ENCODE assay signal across 9 cellular contexts in genomic region chr19:51687791-51688664, GRCh38. TPM values are rescaled to one million over a fixed set of nuclear protein-coding genes. Genes with fewer than 3 reads are reported as not detected.
DNase-seq lines count a peak whose midpoint lies in the region; ATAC-seq, FAIRE-seq and TF ChIP-seq lines count a peak whose summit lies in the region.
"Had no signal": no experiment of that assay in that cellular context is flagged by ENCODE, and none has a peak within 500 bp of the region (broad histone marks: within the 10 kb centered on the region; RNA-seq: fewer than 3 reads in every experiment).

No MANE protein-coding gene starts in this region.

- H3K27me3 ChIP-seq in endothelial cell of umbilical vein (ENCODE audit: control insufficient read depth in 2 of 2, insufficient read depth in 2 of 2, low read length in 2 of 2): no peaks in the 10 kb centered on the region
- H3K27me3 ChIP-seq in mesendoderm (ENCODE audit: insufficient read depth, low read length, poor library complexity): no peaks in the 10 kb centered on the region
- H3K27me3 ChIP-seq in transverse colon: peaks cover 33% of the 10 kb centered on the region

- no peak for TF ChIP-seq POLR2A in endothelial cell of umbilical vein (IDR thresholded peaks at IDR 0.05; ENCODE audit: low read depth, low read length)
- TF ChIP-seq POLR2A in transverse colon (IDR thresholded peaks at IDR 0.05): no peak
- TF ChIP-seq POLR2A in erythroblast (IDR thresholded peaks at IDR 0.05; ENCODE audit: low read length): no peak

- dilution Hi-C loops in endothelial cell of umbilical vein (cut with MboI; ENCODE audit: extremely low pct_ligation_motif_present, low sequenced_read_pairs): no loop called here

- H3K4me3 ChIP-seq in endothelial cell of umbilical vein (replicated peaks in 1 of 3; ENCODE audit: insufficient read depth in 1 of 3, low read depth in 1 of 3, low read length in 3 of 3) (peak overlapping the region; percentile 11 to 35 (median 29)), mesendoderm (ENCODE audit: low read length) (peak overlapping the region; percentile 52), transverse colon (peak overlapping the region; percentile 22 to 77 (median 75))

- POLR2A ChIA-PET in endothelial cell of umbilical vein (lab: Charles Lee): no interaction called here

- H3K4ac ChIP-seq in mesendoderm (ENCODE audit: low read depth, low read length): peak overlapping the region; percentile 22

- no peak overlapping the region for H3K27ac Mint-ChIP-seq in activated CD4-positive, alpha-beta T cell treated with anti-CD3 and anti-CD28 coated beads, Interleukin-2, amount 10 ng/mL, durations not matched to agents 24 days and 14 days

- H3K18ac ChIP-seq in mesendoderm (ENCODE audit: low read length): peak overlapping the region; percentile 7

- ATAC-seq in GM21447 (IDR thresholded peaks at IDR 0.05; ENCODE audit: unreplicated experiment): no peak

- H3K4me3 Mint-ChIP-seq in activated CD4-positive, alpha-beta T cell treated with anti-CD3 and anti-CD28 coated beads, Interleukin-2, amount 10 ng/mL, durations not matched to agents 24 days and 14 days: peak overlapping the region; percentile 81

- H3K27ac ChIP-seq in endothelial cell of umbilical vein (ENCODE audit: insufficient read depth, low read depth, low read length): peak overlapping the region; percentile 33
- peak overlapping the region; percentile 80 for H3K27ac ChIP-seq in mesendoderm (ENCODE audit: low read depth, low read length)
- peak overlapping the region; percentile 92 to 98 (median 96) for H3K27ac ChIP-seq in transverse colon

- peaks cover 15% of the 10 kb centered on the region for H3K27me3 Mint-ChIP-seq in activated CD4-positive, alpha-beta T cell treated with anti-CD3 and anti-CD28 coated beads, Interleukin-2, amount 10 ng/mL, durations not matched to agents 24 days and 14 days

- H3K4me2 ChIP-seq in endothelial cell of umbilical vein (ENCODE audit: insufficient read depth, low read length) (peak overlapping the region; percentile 85), mesendoderm (ENCODE audit: low read length) (peak overlapping the region; percentile 80)

- peak overlapping the region; percentile 95 for H2AFZ ChIP-seq in endothelial cell of umbilical vein (ENCODE audit: low read depth, low read length)

- peak overlapping the region; percentile 90 for H2BK5ac ChIP-seq in mesendoderm (ENCODE audit: low read length)

- no peak overlapping the region for H4K5ac ChIP-seq in mesendoderm (ENCODE audit: low read length)

- DNase-seq in activated CD4-positive, alpha-beta T cell treated with anti-CD3 and anti-CD28 coated beads, Interleukin-2, amount 10 ng/mL, durations not matched to agents 24 days and 14 days: peak; percentile 53
- no peak for DNase-seq in activated CD4-positive, alpha-beta T cell treated with anti-CD3 and anti-CD28 coated beads, Interleukin-2, amount 50 U/mL, for 48 hours
- DNase-seq in SW480 (ENCODE audit: low spot score): peak; percentile 65
- DNase-seq in endothelial cell of umbilical vein (ENCODE audit: low read depth, low spot score): peak; percentile 54
- peak; percentile 90 for DNase-seq in mesendoderm
- DNase-seq in transverse colon: peak; percentile 48
- no peak for DNase-seq in erythroblast (lab: John Stamatoyannopoulos, UW)

- H3K9me3 ChIP-seq in endothelial cell of umbilical vein (replicated peaks; ENCODE audit: control insufficient read depth, insufficient read depth, low read length) (no peaks in the 10 kb centered on the region), transverse colon (no peaks in the 10 kb centered on the region)

- no peak overlapping the region for H2AK5ac ChIP-seq in mesendoderm (ENCODE audit: low read length)

- H3K56ac ChIP-seq in mesendoderm (ENCODE audit: low read length): peak overlapping the region; percentile 96

- H3K79me2 ChIP-seq in endothelial cell of umbilical vein (ENCODE audit: control insufficient read depth, insufficient read depth, low read length) (peaks cover 40% of the 10 kb centered on the region), mesendoderm (ENCODE audit: control insufficient read depth, insufficient read depth, low read length) (peaks cover 22% of the 10 kb centered on the region)

- H3K36me3 Mint-ChIP-seq in activated CD4-positive, alpha-beta T cell treated with anti-CD3 and anti-CD28 coated beads, Interleukin-2, amount 10 ng/mL, durations not matched to agents 24 days and 14 days (ENCODE audit: low read depth): peaks cover 6% of the 10 kb centered on the region

- no CpG with 5 or more reads among the region's 22 CpGs for WGBS in mesendoderm (ENCODE audit: extremely low coverage, insufficient coverage, low lambda C conversion rate)
- 13 to 20% methylated on average over 2 to 22 of the region's 22 CpGs for WGBS in transverse colon (ENCODE audit: low coverage in 1 of 2), 2 donors

- intact Hi-C loops in activated CD4-positive, alpha-beta T cell treated with anti-CD3 and anti-CD28 coated beads, Interleukin-2, amount 10 ng/mL, durations not matched to agents 24 days and 14 days (cut with micrococcal nuclease): no loop called here
- intact Hi-C loops in endothelial cell of umbilical vein (cut with micrococcal nuclease) (loop anchor here (2.0 to 10.0 kb wide), 2 partner anchors 113 to 349 kb away; partner anchors contain the start of gene ZNF175), transverse colon (cut with DNase I; ENCODE audit: low total_unique reads) (loop anchor here (2.0 kb wide), 1 partner anchor 15 kb away; no protein-coding TSS in a partner anchor)

- no peak overlapping the region for H2BK15ac ChIP-seq in mesendoderm (replicated peaks; ENCODE audit: low read depth)

- H3K79me1 ChIP-seq in mesendoderm (ENCODE audit: low read length): peaks cover 8% of the 10 kb centered on the region

- no peak for TF ChIP-seq EP300 in transverse colon (IDR thresholded peaks at IDR 0.05; ENCODE audit: low read depth)

- peak overlapping the region; percentile 2 for H3K23ac ChIP-seq in mesendoderm (ENCODE audit: low read length)

- H3K9ac ChIP-seq in endothelial cell of umbilical vein (replicated peaks; ENCODE audit: extremely low read depth, insufficient read depth, low read length) (peak overlapping the region; percentile 50), mesendoderm (ENCODE audit: low read length) (peak overlapping the region; percentile 80)

- no peak overlapping the region for H2BK120ac ChIP-seq in mesendoderm (ENCODE audit: low read depth, low read length)

- FAIRE-seq in endothelial cell of umbilical vein (lab: Jason Lieb, UNC): no peak

- peaks cover 24% of the 10 kb centered on the region for H3K4me1 ChIP-seq in endothelial cell of umbilical vein (ENCODE audit: control insufficient read depth, extremely low read depth, insufficient read depth, low read length)
- H3K4me1 ChIP-seq in mesendoderm (ENCODE audit: control insufficient read depth, low read depth, low read length): peaks cover 6% of the 10 kb centered on the region
- peaks cover 7 to 47% (median 19%) of the 10 kb centered on the region in 4 donors for H3K4me1 ChIP-seq in transverse colon

- CTCF ChIA-PET in endothelial cell of umbilical vein (lab: Charles Lee): interaction anchor here (0.6 to 2.3 kb wide), 11 partner anchors 8 to 349 kb away, joined by 3 to 27 read pairs (median 5); no protein-coding TSS in a partner anchor

- in situ Hi-C loops in transverse colon (cut with MboI; ENCODE audit: low pct_ligation_motif_present in 1 of 4, low pct_unique_long_range_greater_than_20kb in 1 of 4, low sequenced_read_pairs in 3 of 4): no loop called here

- TSS peak; percentile 65 for BruUV-seq in endothelial cell of umbilical vein (replicated peaks; lab: Mats Ljungman, UMichigan)

- no peaks in the 10 kb centered on the region for H4K20me1 ChIP-seq in endothelial cell of umbilical vein (replicated peaks; ENCODE audit: control insufficient read depth, extremely low read depth, insufficient read depth, low read length)

- H3K9me1 ChIP-seq in endothelial cell of umbilical vein (replicated peaks; ENCODE audit: control insufficient read depth, extremely low read depth, insufficient read depth, low read length): no peaks in the 10 kb centered on the region

- TF ChIP-seq CTCF in endothelial cell of umbilical vein (IDR thresholded peaks at IDR 0.05; ENCODE audit: extremely low read depth in 1 of 2, insufficient read depth in 1 of 2, low read depth in 1 of 2, low read length in 2 of 2) (no peak), transverse colon (IDR thresholded peaks at IDR 0.05) (no peak)

- H3K4me1 Mint-ChIP-seq in activated CD4-positive, alpha-beta T cell treated with anti-CD3 and anti-CD28 coated beads, Interleukin-2, amount 10 ng/mL, durations not matched to agents 24 days and 14 days: peaks cover 14% of the 10 kb centered on the region

- peaks cover 8% of the 10 kb centered on the region for H3K9me3 Mint-ChIP-seq in activated CD4-positive, alpha-beta T cell treated with anti-CD3 and anti-CD28 coated beads, Interleukin-2, amount 10 ng/mL, durations not matched to agents 24 days and 14 days

- H3K36me3 ChIP-seq in endothelial cell of umbilical vein (ENCODE audit: control insufficient read depth in 2 of 2, extremely low read depth in 1 of 2, insufficient read depth in 2 of 2, low read length in 2 of 2) (no peaks in the 10 kb centered on the region), mesendoderm (ENCODE audit: control insufficient read depth, insufficient read depth, low read length) (no peaks in the 10 kb centered on the region), transverse colon (no peaks in the 10 kb centered on the region)

- H4K8ac ChIP-seq in mesendoderm (ENCODE audit: low read depth, low read length): no peak overlapping the region

RNA-seq across cellular contexts. Expression of gene SPACA6, which starts 5.1 kb away (rescaled TPM):
- total RNA-seq in activated CD4-positive, alpha-beta T cell treated with anti-CD3 and anti-CD28 coated beads, Interleukin-2, amount 10 ng/mL, durations not matched to agents 24 days and 14 days: 6.7 and 7.0 TPM in 2 replicates
- total RNA-seq in endothelial cell of umbilical vein (34.4 and 41.1 TPM in 2 replicates), transverse colon (10 to 100 TPM in 2 of 4 donors, 1 to 10 TPM in 2; 2.3 to 25.1 (median 12.4) TPM)
- 11.9 and 14.5 TPM in 2 replicates for polyA plus RNA-seq in endothelial cell of umbilical vein
- polyA plus RNA-seq in endothelial cell of umbilical vein (2011; cell fraction: cytosol; rRNA removed): 5.0 and 8.7 TPM in 2 replicates
- 92.4 and 95.0 TPM in 2 replicates for polyA plus RNA-seq in endothelial cell of umbilical vein (2011; cell fraction: nucleus; rRNA removed)
- 8.3 and 12.0 TPM in 2 replicates for polyA plus RNA-seq in endothelial cell of umbilical vein (2012)
- polyA minus RNA-seq in endothelial cell of umbilical vein: 5.3 and 12.0 TPM in 2 replicates
- polyA minus RNA-seq in endothelial cell of umbilical vein (2011; cell fraction: cytosol; rRNA and poly(A)+ RNA removed): not detected
- 12.9 and 24.9 TPM in 2 replicates for polyA minus RNA-seq in endothelial cell of umbilical vein (2011; cell fraction: nucleus; rRNA and poly(A)+ RNA removed)
- polyA plus RNA-seq in mesendoderm (2013, experiment 1 of 2): 2.2 TPM
- polyA plus RNA-seq in mesendoderm (2013, experiment 2 of 2): 1.7 TPM

RNA-seq across cellular contexts. Expression of gene HAS1, which starts 35.8 kb away (rescaled TPM):
- not detected in 2 replicates for total RNA-seq in activated CD4-positive, alpha-beta T cell treated with anti-CD3 and anti-CD28 coated beads, Interleukin-2, amount 10 ng/mL, durations not matched to agents 24 days and 14 days
- not detected in 2 replicates for total RNA-seq in endothelial cell of umbilical vein
- polyA plus RNA-seq in endothelial cell of umbilical vein: not detected in 2 replicates
- polyA plus RNA-seq in endothelial cell of umbilical vein (2011; cell fraction: cytosol; rRNA removed): not detected in 2 replicates
- not detected in 2 replicates for polyA plus RNA-seq in endothelial cell of umbilical vein (2011; cell fraction: nucleus; rRNA removed)
- polyA plus RNA-seq in endothelial cell of umbilical vein (2012): not detected in 2 replicates
- polyA minus RNA-seq in endothelial cell of umbilical vein: not detected in 2 replicates
- polyA minus RNA-seq in endothelial cell of umbilical vein (2011; cell fraction: cytosol; rRNA and poly(A)+ RNA removed): not detected
- not detected in 2 replicates for polyA minus RNA-seq in endothelial cell of umbilical vein (2011; cell fraction: nucleus; rRNA and poly(A)+ RNA removed)
- 0.10 TPM for polyA plus RNA-seq in mesendoderm (2013, experiment 1 of 2)
- 0.10 TPM for polyA plus RNA-seq in mesendoderm (2013, experiment 2 of 2)
- total RNA-seq in transverse colon: 1 to 10 TPM in 1 of 4 donors, under 1 TPM in 2, not detected in 1; 0.27 to 1.9 (median 0.48) TPM
- total RNA-seq: dermis microvascular lymphatic vessel endothelial cell had no signal

RNA-seq across cellular contexts. Expression of gene SIGLEC14, which starts 41.4 kb away (rescaled TPM):
- total RNA-seq in activated CD4-positive, alpha-beta T cell treated with anti-CD3 and anti-CD28 coated beads, Interleukin-2, amount 10 ng/mL, durations not matched to agents 24 days and 14 days: not detected in 2 replicates
- 0.58 TPM in 1 of 2 replicates, not detected in the other for total RNA-seq in endothelial cell of umbilical vein
- polyA plus RNA-seq in endothelial cell of umbilical vein: 0.10 and 0.14 TPM in 2 replicates
- polyA plus RNA-seq in endothelial cell of umbilical vein (2011; cell fraction: cytosol; rRNA removed): 0.05 and 0.10 TPM in 2 replicates
- 0.11 TPM in 1 of 2 replicates, not detected in the other for polyA plus RNA-seq in endothelial cell of umbilical vein (2011; cell fraction: nucleus; rRNA removed)
- 0.13 and 0.16 TPM in 2 replicates for polyA plus RNA-seq in endothelial cell of umbilical vein (2012)
- 0.17 and 0.46 TPM in 2 replicates for polyA minus RNA-seq in endothelial cell of umbilical vein
- polyA minus RNA-seq in endothelial cell of umbilical vein (2011; cell fraction: cytosol; rRNA and poly(A)+ RNA removed): not detected
- polyA minus RNA-seq in endothelial cell of umbilical vein (2011; cell fraction: nucleus; rRNA and poly(A)+ RNA removed): not detected in 2 replicates
- polyA plus RNA-seq in mesendoderm (2013, experiment 1 of 2): 0.01 TPM
- 0.03 TPM for polyA plus RNA-seq in mesendoderm (2013, experiment 2 of 2)
- total RNA-seq in transverse colon: 1 to 10 TPM in 2 of 4 donors, not detected in 2; 2.2 to 6.0 TPM
- total RNA-seq: dermis microvascular lymphatic vessel endothelial cell had no signal

RNA-seq across cellular contexts. Expression of gene SIGLEC5, which starts 57.8 kb away (rescaled TPM):
- total RNA-seq in activated CD4-positive, alpha-beta T cell treated with anti-CD3 and anti-CD28 coated beads, Interleukin-2, amount 10 ng/mL, durations not matched to agents 24 days and 14 days: not detected in 2 replicates
- total RNA-seq in endothelial cell of umbilical vein (not detected in 2 replicates), transverse colon (1 to 10 TPM in 1 of 4 donors, not detected in 3; 1.1 TPM)
- polyA plus RNA-seq in endothelial cell of umbilical vein: not detected in 2 replicates
- polyA plus RNA-seq in endothelial cell of umbilical vein (2011; cell fraction: cytosol; rRNA removed): not detected in 2 replicates
- not detected in 2 replicates for polyA plus RNA-seq in endothelial cell of umbilical vein (2011; cell fraction: nucleus; rRNA removed)
- not detected in 2 replicates for polyA plus RNA-seq in endothelial cell of umbilical vein (2012)
- not detected in 2 replicates for polyA minus RNA-seq in endothelial cell of umbilical vein
- polyA minus RNA-seq in endothelial cell of umbilical vein (2011; cell fraction: cytosol; rRNA and poly(A)+ RNA removed): not detected
- not detected in 2 replicates for polyA minus RNA-seq in endothelial cell of umbilical vein (2011; cell fraction: nucleus; rRNA and poly(A)+ RNA removed)
- not detected for polyA plus RNA-seq in mesendoderm (2013, experiment 1 of 2)
- polyA plus RNA-seq in mesendoderm (2013, experiment 2 of 2): not detected
- total RNA-seq: dermis microvascular lymphatic vessel endothelial cell had no signal

Comparison
In these comparisons a context has a peak if more than half of its experiments do, and no peak if none do; other contexts are left out.
1. DNase-seq: peak in activated CD4-positive, alpha-beta T cell treated with anti-CD3 and anti-CD28 coated beads, Interleukin-2, amount 10 ng/mL, durations not matched to agents 24 days and 14 days (single experiment), SW480 (single experiment), endothelial cell of umbilical vein (single experiment), mesendoderm (single experiment) and transverse colon (single experiment); none in activated CD4-positive, alpha-beta T cell treated with anti-CD3 and anti-CD28 coated beads, Interleukin-2, amount 50 U/mL, for 48 hours (0 of 2) and erythroblast (0 of 2).
2. H3K27ac ChIP-seq: peak in every context shown above with its lines; median percentile 96 in transverse colon; 80 in mesendoderm; 33 in endothelial cell of umbilical vein.
3. Peak in every context shown above with its lines, with median percentiles within 50 percentile points of each other: H3K4me3 ChIP-seq.